2 cellular contexts compared by ENCODE assay signal in genomic region chr16:56855936-56856335, GRCh38.
TF ChIP-seq lines count a peak whose summit lies in the region.

No MANE protein-coding gene starts in this region.

TF ChIP-seq in K562, 482 proteins besides CTCF, POLR2A, EP300 and RAD21:
- TF ChIP-seq RAD51 (IDR thresholded peaks at IDR 0.05; ENCODE audit: borderline replicate concordance, low read depth) (no peak), CBFA2T3 (IDR thresholded peaks at IDR 0.05) (0 out of 2 replicates have a peak, but pooled peaks have one; percentile 7), XRCC4 (IDR thresholded peaks at IDR 0.05; ENCODE audit: extremely low read depth, insufficient read depth, insufficient read length) (no peak)
TF ChIP-seq in K562: peak in this region for 1.

TF ChIP-seq in HepG2, 621 proteins besides CTCF, POLR2A, EP300 and RAD21:
- TF ChIP-seq, protein P1, sequence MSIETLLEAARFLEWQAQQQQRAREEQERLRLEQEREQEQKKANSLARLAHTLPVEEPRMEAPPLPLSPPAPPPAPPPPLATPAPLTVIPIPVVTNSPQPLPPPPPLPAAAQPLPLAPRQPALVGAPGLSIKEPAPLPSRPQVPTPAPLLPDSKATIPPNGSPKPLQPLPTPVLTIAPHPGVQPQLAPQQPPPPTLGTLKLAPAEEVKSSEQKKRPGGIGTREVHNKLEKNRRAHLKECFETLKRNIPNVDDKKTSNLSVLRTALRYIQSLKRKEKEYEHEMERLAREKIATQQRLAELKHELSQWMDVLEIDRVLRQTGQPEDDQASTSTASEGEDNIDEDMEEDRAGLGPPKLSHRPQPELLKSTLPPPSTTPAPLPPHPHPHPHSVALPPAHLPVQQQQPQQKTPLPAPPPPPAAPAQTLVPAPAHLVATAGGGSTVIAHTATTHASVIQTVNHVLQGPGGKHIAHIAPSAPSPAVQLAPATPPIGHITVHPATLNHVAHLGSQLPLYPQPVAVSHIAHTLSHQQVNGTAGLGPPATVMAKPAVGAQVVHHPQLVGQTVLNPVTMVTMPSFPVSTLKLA (IDR thresholded peaks at IDR 0.05), result no peak
- TF ChIP-seq IRF9 (CRISPR knock-in tag; IDR thresholded peaks at IDR 0.05; ENCODE audit: borderline replicate concordance) (no peak), ARID4A (CRISPR knock-in tag; IDR thresholded peaks at IDR 0.05; ENCODE audit: borderline replicate concordance) (no peak)
TF ChIP-seq in HepG2: peak in this region for 0.
